In the genomic region with DNA sequence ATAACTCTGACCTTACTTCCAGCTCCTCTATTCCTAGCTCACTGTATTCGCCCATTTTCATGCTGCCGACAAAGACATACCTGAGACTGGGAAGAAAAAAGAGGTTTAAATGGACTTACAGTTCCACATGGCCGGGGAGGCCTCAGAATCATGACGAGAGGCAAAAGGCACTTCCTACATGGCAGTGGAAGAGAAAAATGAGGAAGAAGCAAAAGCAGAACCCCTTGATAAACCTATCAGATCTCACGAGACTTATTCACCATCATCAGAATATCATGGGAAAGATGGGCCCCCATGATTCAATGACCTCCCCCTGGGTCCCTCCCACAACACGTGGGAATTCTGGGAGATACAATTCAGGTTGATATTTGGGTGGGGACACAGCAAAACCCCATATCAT, we compare ENCODE assay signal across 1 cellular context.
TF ChIP-seq lines count a peak whose summit lies in the region.

No MANE protein-coding gene starts in this region.

TF ChIP-seq in K562, 482 proteins besides CTCF, POLR2A, EP300 and RAD21:
- TF ChIP-seq ZFX (CRISPR knock-in tag; IDR thresholded peaks at IDR 0.05) (peak; percentile 35; the same call in 1 of the 2 replicates), ZNF316 (IDR thresholded peaks at IDR 0.05) (no peak), ZNF766 (CRISPR knock-in tag; conservative IDR thresholded peaks at IDR 0.05) (peak; percentile 70), SPI1 (IDR thresholded peaks at IDR 0.05; ENCODE audit: borderline replicate concordance, low read depth, low read length) (peak; percentile 68; the same call in 1 of the 2 replicates), ZFP36 (IDR thresholded peaks at IDR 0.05; ENCODE audit: low read depth, low read length, partially characterized antibody) (peak; percentile 59), MAFG (tag; conservative IDR thresholded peaks at IDR 0.05) (no peak), ZNF12 (CRISPR knock-in tag; IDR thresholded peaks at IDR 0.05) (no peak), ZNF143 (CRISPR knock-in tag; IDR thresholded peaks at IDR 0.05) (no peak), HMG20B (CRISPR knock-in tag; IDR thresholded peaks at IDR 0.05) (no peak), RUNX1 (IDR thresholded peaks at IDR 0.05; ENCODE audit: low read depth) (no peak), HNRNPK (IDR thresholded peaks at IDR 0.05; ENCODE audit: low read depth, low read length, poor library complexity, severe bottlenecking) (no peak)
- TF ChIP-seq, protein P1, sequence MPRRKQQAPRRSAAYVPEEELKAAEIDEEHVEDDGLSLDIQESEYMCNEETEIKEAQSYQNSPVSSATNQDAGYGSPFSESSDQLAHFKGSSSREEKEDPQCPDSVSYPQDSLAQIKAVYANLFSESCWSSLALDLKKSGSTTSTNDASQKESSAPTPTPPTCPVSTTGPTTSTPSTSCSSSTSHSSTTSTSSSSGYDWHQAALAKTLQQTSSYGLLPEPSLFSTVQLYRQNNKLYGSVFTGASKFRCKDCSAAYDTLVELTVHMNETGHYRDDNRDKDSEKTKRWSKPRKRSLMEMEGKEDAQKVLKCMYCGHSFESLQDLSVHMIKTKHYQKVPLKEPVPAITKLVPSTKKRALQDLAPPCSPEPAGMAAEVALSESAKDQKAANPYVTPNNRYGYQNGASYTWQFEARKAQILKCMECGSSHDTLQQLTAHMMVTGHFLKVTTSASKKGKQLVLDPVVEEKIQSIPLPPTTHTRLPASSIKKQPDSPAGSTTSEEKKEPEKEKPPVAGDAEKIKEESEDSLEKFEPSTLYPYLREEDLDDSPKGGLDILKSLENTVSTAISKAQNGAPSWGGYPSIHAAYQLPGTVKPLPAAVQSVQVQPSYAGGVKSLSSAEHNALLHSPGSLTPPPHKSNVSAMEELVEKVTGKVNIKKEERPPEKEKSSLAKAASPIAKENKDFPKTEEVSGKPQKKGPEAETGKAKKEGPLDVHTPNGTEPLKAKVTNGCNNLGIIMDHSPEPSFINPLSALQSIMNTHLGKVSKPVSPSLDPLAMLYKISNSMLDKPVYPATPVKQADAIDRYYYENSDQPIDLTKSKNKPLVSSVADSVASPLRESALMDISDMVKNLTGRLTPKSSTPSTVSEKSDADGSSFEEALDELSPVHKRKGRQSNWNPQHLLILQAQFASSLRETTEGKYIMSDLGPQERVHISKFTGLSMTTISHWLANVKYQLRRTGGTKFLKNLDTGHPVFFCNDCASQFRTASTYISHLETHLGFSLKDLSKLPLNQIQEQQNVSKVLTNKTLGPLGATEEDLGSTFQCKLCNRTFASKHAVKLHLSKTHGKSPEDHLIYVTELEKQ (CRISPR knock-in tag; IDR thresholded peaks at IDR 0.05) = no peak
- TF ChIP-seq, protein P2, sequence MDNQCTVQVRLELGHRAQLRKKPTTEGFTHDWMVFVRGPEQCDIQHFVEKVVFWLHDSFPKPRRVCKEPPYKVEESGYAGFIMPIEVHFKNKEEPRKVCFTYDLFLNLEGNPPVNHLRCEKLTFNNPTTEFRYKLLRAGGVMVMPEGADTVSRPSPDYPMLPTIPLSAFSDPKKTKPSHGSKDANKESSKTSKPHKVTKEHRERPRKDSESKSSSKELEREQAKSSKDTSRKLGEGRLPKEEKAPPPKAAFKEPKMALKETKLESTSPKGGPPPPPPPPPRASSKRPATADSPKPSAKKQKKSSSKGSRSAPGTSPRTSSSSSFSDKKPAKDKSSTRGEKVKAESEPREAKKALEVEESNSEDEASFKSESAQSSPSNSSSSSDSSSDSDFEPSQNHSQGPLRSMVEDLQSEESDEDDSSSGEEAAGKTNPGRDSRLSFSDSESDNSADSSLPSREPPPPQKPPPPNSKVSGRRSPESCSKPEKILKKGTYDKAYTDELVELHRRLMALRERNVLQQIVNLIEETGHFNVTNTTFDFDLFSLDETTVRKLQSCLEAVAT (IDR thresholded peaks at IDR 0.05) = no peak
